ENCODE assay signal across 26 cellular contexts in genomic region chrX:5898463-5898862, GRCh38.
"Had no signal": no experiment of that assay in that cellular context is flagged by ENCODE, and none has a peak within 500 bp of the region (broad histone marks: within the 10 kb centered on the region; RNA-seq: fewer than 3 reads in every experiment).

No MANE protein-coding gene starts in this region.

- H3K4me3 ChIP-seq: ascending aorta, Peyer's patch, SJSA1 had no signal

- DNase-seq: activated CD4-positive, alpha-beta T cell treated with anti-CD3 and anti-CD28 coated beads, Interleukin-2, amount 10 ng/mL, durations not matched to agents 24 days and 14 days; activated CD4-positive, alpha-beta T cell treated with anti-CD3 and anti-CD28 coated beads, Interleukin-2, amount 50 U/mL, for 48 hours; activated CD4-positive, CD25-positive, alpha-beta regulatory T cell treated with anti-CD3 and anti-CD28 coated beads, Interleukin-2, amount 50 U/mL, for 72 hours; activated CD8-positive, alpha-beta memory T cell treated with anti-CD3 and anti-CD28 coated beads, Interleukin-2, amount 10 ng/mL, durations not matched to agents 7 days and 5 days; activated effector memory CD4-positive, alpha-beta T cell treated with Interleukin-2 at 50 U/mL for 16 hours; activated naive CD4-positive, alpha-beta T cell; activated naive CD8-positive, alpha-beta T cell treated with anti-CD3 and anti-CD28 coated beads, Interleukin-2, amount 50 U/mL, for 24 hours; activated T-cell treated with anti-CD3 and anti-CD28 coated beads, Interleukin-2, amount 50 U/mL, for 24 hours; amniotic stem cell; KG1; MV-4-11; NCI-H1105; NCI-H1436 treated with DMSO at 0.1 percent for 48 hours; NCI-H187; NCI-H2081; NCI-H510A treated with DMSO at 0.1 percent for 48 hours; NCI-H69; NK-92 treated with Interleukin-12 subunit alpha and Interleukin-12 subunit beta, amount 100 ng/mL, for 24 hours; OCI-M1; Peyer's patch; SHP77 had no signal

- H3K36me3 ChIP-seq: ascending aorta, Peyer's patch, SJSA1 had no signal

- ATAC-seq: activated CD8-positive, alpha-beta memory T cell treated with anti-CD3 and anti-CD28 coated beads, Interleukin-2, amount 10 ng/mL, durations not matched to agents 7 days and 5 days; activated naive CD4-positive, alpha-beta T cell treated with anti-CD3 and anti-CD28 coated beads, Interleukin-2, amount 50 U/mL, for 72 hours; activated naive CD8-positive, alpha-beta T cell treated with anti-CD3 and anti-CD28 coated beads, Interleukin-2, amount 50 U/mL, for 24 hours; WTC11 had no signal

- H3K27ac ChIP-seq: ascending aorta, Peyer's patch, RWPE1, SJSA1 had no signal

- H3K4me1 ChIP-seq: ascending aorta, Peyer's patch, SJSA1 had no signal

- H3K27me3 ChIP-seq: ascending aorta, Peyer's patch, SJSA1 had no signal

- H3K9me3 ChIP-seq: ascending aorta, Peyer's patch, SJSA1 had no signal
